In genomic region chr10:114403545-114404161, GRCh38 we compare ENCODE assay signal across 1 cellular context.
A peak's percentile ranks its signal among the peaks of the same experiment; 100 is the strongest.
TF ChIP-seq lines count a peak whose summit lies in the region.

No MANE protein-coding gene starts in this region.

TF ChIP-seq in WTC11, 78 proteins besides CTCF, POLR2A, EP300 and RAD21 (continued from another document):
- TF ChIP-seq PRDM15 (CRISPR knock-in tag; IDR thresholded peaks at IDR 0.05) (peak; percentile 66), KAT7 (CRISPR knock-in tag; IDR thresholded peaks at IDR 0.05; ENCODE audit: borderline replicate concordance) (0 out of 2 replicates have a peak, but pooled peaks have one; percentile 51), RELA (CRISPR knock-in tag; IDR thresholded peaks at IDR 0.05; ENCODE audit: borderline replicate concordance) (no peak), ZNF281 (CRISPR knock-in tag; IDR thresholded peaks at IDR 0.05) (0 out of 2 replicates have a peak, but pooled peaks have one; percentile 19), TCF7 (CRISPR knock-in tag; IDR thresholded peaks at IDR 0.05; ENCODE audit: low read depth) (no peak), USF2 (CRISPR knock-in tag; IDR thresholded peaks at IDR 0.05) (no peak; the same call in 1 of the 2 replicates)
